Comparison of ENCODE assay signal across 1 cellular context in the genomic region with DNA sequence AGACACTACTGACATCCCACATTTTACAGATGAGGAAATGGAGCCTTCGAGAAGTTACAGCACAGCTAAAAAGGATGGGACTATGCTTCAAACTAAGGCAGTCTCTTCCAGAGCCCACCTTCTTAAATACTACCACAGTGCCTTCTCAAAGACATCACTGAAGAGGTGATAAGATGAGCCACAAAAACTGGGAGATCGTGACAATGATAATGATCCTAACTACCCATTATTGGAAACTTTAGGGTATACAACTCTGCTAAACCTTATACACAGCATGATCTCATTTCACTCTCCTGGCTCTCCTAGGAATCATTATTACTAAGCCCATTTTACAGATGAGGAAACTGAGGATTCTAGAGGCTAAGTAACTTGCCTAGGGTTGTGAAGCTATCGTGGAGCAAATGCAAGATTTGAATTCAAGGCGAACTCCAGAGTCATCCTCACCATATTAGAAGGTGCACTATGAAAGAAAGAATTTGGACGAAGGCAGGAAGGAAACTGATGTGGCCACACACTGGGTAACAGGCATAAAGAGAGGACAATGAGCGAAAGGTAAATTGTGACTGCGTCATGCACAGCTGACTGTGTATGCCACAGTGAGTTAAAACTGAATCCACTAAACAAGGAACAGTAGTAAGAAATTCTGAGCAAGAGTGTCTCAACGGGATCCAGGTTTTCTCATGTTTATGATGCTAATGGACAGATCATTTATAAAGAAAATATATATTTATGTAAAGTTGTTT.
TF ChIP-seq lines count a peak whose summit lies in the region.

No MANE protein-coding gene starts in this region.

TF ChIP-seq in K562, 482 proteins besides CTCF, POLR2A, EP300 and RAD21:
- TF ChIP-seq SMC3 (conservative IDR thresholded peaks at IDR 0.05; ENCODE audit: insufficient read depth, low read depth, low read length) (no peak), ZNF324 (CRISPR knock-in tag; IDR thresholded peaks at IDR 0.05) (no peak), PRDM10 (IDR thresholded peaks at IDR 0.05; ENCODE audit: partially characterized antibody) (no peak), ARID1B (IDR thresholded peaks at IDR 0.05) (no peak), RBM25 (IDR thresholded peaks at IDR 0.05; ENCODE audit: low read depth, low read length, severe bottlenecking) (peak; percentile 85), BCOR (IDR thresholded peaks at IDR 0.05) (peak; percentile 59)
